In the genomic region with DNA sequence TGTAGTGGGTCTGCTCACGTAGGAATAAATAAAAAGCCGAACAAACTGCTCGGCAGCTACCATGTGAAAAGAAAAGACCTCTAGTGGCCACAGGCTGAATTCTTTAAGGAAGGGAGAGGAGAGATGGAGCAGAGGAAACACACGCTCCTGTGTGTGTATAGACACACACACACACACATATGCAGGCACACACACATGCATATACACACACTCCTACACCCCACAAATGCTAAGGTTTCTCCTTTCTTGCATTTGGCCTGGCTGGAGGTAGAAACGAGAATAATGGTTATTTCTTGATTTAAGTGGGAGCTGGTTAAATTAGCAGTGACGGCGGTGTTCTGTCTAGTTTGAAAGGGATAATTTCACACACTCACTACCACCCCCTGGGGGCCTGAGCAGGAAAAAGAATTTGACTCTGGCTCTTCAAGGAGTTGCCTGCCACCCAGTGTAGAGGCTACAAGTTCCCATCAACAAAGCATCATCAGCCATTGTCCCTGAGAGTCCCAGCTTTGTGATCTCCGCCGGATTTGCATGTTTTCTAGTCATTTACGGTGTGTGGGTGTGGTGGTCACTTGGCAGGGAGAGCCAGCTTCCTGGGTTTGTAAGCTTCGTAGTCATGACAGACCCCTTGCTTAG, we compare ENCODE assay signal across 8 cellular contexts.
DNase-seq lines count a peak whose midpoint lies in the region; ATAC-seq and TF ChIP-seq lines count a peak whose summit lies in the region.

Gene INSYN2B, minus strand, starts transcription at position 78 of the 636 bp plus-strand sequence. CDS start 96,597 bp downstream, outside the sequence.

- H3K27me3 ChIP-seq in NT2/D1 (ENCODE audit: insufficient read depth, insufficient read length): no peaks in the 10 kb centered on the region

- peak within 1 kb of the TSS; percentile 12 for H3K4me3 ChIP-seq in NT2/D1 (ENCODE audit: insufficient read length, low read depth)
- H3K4me3 ChIP-seq in cardiac fibroblast (replicated peaks in 1 of 2; ENCODE audit: low read depth in 2 of 2, low read length in 2 of 2): peak within 1 kb of the TSS; percentile 38 to 70

- H3K4me3 Mint-ChIP-seq in activated T-cell treated with anti-CD3 and anti-CD28 coated beads, Interleukin-2, amount 50 U/mL, for 24 hours: no peak within 1 kb of the TSS

- H3K9me3 Mint-ChIP-seq in activated T-cell treated with anti-CD3 and anti-CD28 coated beads, Interleukin-2, amount 50 U/mL, for 24 hours: no peaks in the 10 kb centered on the region

- no peak within 1 kb of the TSS for H3K27ac Mint-ChIP-seq in activated T-cell treated with anti-CD3 and anti-CD28 coated beads, Interleukin-2, amount 50 U/mL, for 24 hours

- no peaks in the 10 kb centered on the region for H3K36me3 ChIP-seq in NT2/D1 (ENCODE audit: insufficient read depth, insufficient read length, low read length)

- peak; percentile 34 for DNase-seq in activated T-cell treated with anti-CD3 and anti-CD28 coated beads, Interleukin-2, amount 50 U/mL, for 24 hours
- DNase-seq in activated T-cell treated with anti-CD3 and anti-CD28 coated beads for 4 hours: no peak
- peak; percentile 88 for DNase-seq in NT2/D1 (ENCODE audit: low read depth, low spot score)
- peak; percentile 93 to 96 for DNase-seq in cardiac fibroblast (ENCODE audit: low read depth in 2 of 2)
- DNase-seq in islet precursor cell: peak; percentile 93
- DNase-seq in stimulated activated CD4-positive, alpha-beta T cell treated with anti-CD3 and anti-CD28 coated beads, Interleukin-1b, Interleukin-23, amount 100 ng/mL, for 48 hours: peak; percentile 14
- no peak for DNase-seq in activated gamma-delta T cell (lab: John Stamatoyannopoulos, UW)

- H3K36me3 Mint-ChIP-seq in activated T-cell treated with anti-CD3 and anti-CD28 coated beads, Interleukin-2, amount 50 U/mL, for 24 hours (ENCODE audit: low read depth): peaks cover 63% of the 10 kb centered on the region

- H3K9me3 ChIP-seq in NT2/D1 (ENCODE audit: insufficient read depth, low read length): no peaks in the 10 kb centered on the region

- TF ChIP-seq CTCF in cardiac fibroblast (IDR thresholded peaks at IDR 0.05; ENCODE audit: low read depth, low read length): peak; percentile 65

- H3K4me1 Mint-ChIP-seq in activated T-cell treated with anti-CD3 and anti-CD28 coated beads, Interleukin-2, amount 50 U/mL, for 24 hours (ENCODE audit: low read depth): no peaks in the 10 kb centered on the region

- ATAC-seq in HG03280 (IDR thresholded peaks at IDR 0.05; ENCODE audit: unreplicated experiment): peak; percentile 59

- peak within 1 kb of the TSS; percentile 39 for H3K9ac ChIP-seq in NT2/D1 (ENCODE audit: insufficient read length, low read depth)

- no peaks in the 10 kb centered on the region for H3K4me1 ChIP-seq in NT2/D1 (ENCODE audit: insufficient read depth, insufficient read length)

- H3K27me3 Mint-ChIP-seq in activated T-cell treated with anti-CD3 and anti-CD28 coated beads, Interleukin-2, amount 50 U/mL, for 24 hours: no peaks in the 10 kb centered on the region

Comparison
In these comparisons a context has a peak if more than half of its experiments do, and no peak if none do; other contexts are left out.
1. DNase-seq: peak in activated T-cell treated with anti-CD3 and anti-CD28 coated beads, Interleukin-2, amount 50 U/mL, for 24 hours (single experiment), NT2/D1 (single experiment), cardiac fibroblast (2 of 2), islet precursor cell (single experiment) and stimulated activated CD4-positive, alpha-beta T cell treated with anti-CD3 and anti-CD28 coated beads, Interleukin-1b, Interleukin-23, amount 100 ng/mL, for 48 hours (single experiment); none in activated T-cell treated with anti-CD3 and anti-CD28 coated beads for 4 hours (single experiment) and activated gamma-delta T cell (single experiment).